ENCODE assay signal across 10 cellular contexts in the genomic region with DNA sequence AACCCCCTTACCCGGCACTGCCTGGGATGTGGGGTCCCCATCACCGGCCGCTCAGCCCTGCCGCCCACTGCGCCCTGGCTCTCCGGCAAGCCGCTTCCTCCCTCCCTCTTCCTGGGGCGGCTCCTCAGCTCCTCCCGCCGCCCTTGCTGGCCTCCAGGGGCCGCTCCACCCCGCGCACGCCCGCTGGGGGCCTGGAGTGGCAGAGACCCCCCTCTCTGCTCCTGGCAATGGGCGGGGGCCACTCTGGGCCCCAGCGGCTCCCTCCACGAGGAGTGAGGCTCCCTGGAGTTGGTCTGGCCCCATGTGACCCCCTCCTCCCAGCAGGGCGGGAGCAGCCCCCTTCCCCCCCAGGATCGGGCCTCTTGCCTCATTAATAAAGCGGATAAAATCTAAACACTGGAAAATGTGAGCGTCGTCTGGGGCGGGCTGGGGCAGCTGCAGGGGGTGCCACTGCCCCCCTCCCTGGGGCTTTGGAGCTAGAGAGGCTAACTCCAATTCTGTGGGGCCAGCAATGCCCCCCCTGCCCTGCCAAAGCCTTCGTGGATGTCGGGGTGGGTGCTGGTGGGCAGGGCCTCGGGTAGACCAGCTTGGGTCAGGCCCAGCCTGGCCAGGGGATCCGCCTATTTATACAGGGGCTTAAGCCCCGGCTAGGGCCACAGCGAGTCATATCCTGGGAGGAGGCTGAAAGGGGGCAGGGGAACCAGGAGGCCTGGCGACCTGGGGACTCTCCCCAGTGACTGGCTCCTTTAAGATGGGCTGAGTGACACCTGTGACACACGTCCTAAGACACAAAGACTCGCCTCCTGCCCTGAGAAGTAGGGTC. TPM values are rescaled to one million over a fixed set of nuclear protein-coding genes. Genes with fewer than 3 reads are reported as not detected.
DNase-seq lines count a peak whose midpoint lies in the region; ATAC-seq and TF ChIP-seq lines count a peak whose summit lies in the region.
"Had no signal": no experiment of that assay in that cellular context is flagged by ENCODE, and none has a peak within 500 bp of the region (broad histone marks: within the 10 kb centered on the region; RNA-seq: fewer than 3 reads in every experiment).

Gene PTGER1 (minus strand): TSS at position 104 of the 823 bp plus-strand sequence. CDS start 1,034 bp downstream, outside the sequence.

- no peak within 1 kb of the TSS for H3K27ac Mint-ChIP-seq in activated naive CD8-positive, alpha-beta T cell

- BruUV-seq in IMR-90 (replicated peaks; lab: Mats Ljungman, UMichigan): no TSS peak

- peak within 1 kb of the TSS; percentile 59 to 88; a peak in 3 of 4 replicates for H4K8ac ChIP-seq in IMR-90 (ENCODE audit: low read depth in 2 of 2, low read length in 2 of 2)

- H3K4me1 ChIP-seq in IMR-90 (ENCODE audit: control insufficient read depth, insufficient read depth, low read length): peaks cover 34% of the 10 kb centered on the region
- H3K4me1 ChIP-seq in left lung: peaks cover 34 to 60% of the 10 kb centered on the region in 2 donors
- peaks cover 6% of the 10 kb centered on the region for H3K4me1 ChIP-seq in testis

- peak within 1 kb of the TSS; percentile 10 for H2BK5ac ChIP-seq in IMR-90 (ENCODE audit: low read depth, low read length, poor library complexity, severe bottlenecking)

- no peaks in the 10 kb centered on the region for H3K36me3 Mint-ChIP-seq in activated naive CD8-positive, alpha-beta T cell

- H2AFZ ChIP-seq in IMR-90 (replicated peaks; ENCODE audit: low read length, poor library complexity): peak within 1 kb of the TSS; percentile 85

- H2AK5ac ChIP-seq in IMR-90 (ENCODE audit: low read depth, low read length): peak within 1 kb of the TSS; percentile 97

- H3K27me3 Mint-ChIP-seq in activated naive CD8-positive, alpha-beta T cell: peaks cover 5% of the 10 kb centered on the region

- peak within 1 kb of the TSS; percentile 50 for H3K4me2 ChIP-seq in IMR-90 (ENCODE audit: low read depth, low read length)

- peak within 1 kb of the TSS; percentile 3; the same call in 1 of the 2 replicates for H2BK20ac ChIP-seq in IMR-90 (ENCODE audit: low read depth, low read length)

- TF ChIP-seq RAD21 in IMR-90 (IDR thresholded peaks at IDR 0.05; ENCODE audit: low read length): 0 out of 2 replicates have a peak, but pooled peaks have one; percentile 11

- peak within 1 kb of the TSS; percentile 59 for H3K4me3 Mint-ChIP-seq in activated naive CD8-positive, alpha-beta T cell

- TF ChIP-seq POLR2A in IMR-90 (IDR thresholded peaks at IDR 0.05; ENCODE audit: low read depth, low read length) (no peak), testis (IDR thresholded peaks at IDR 0.05) (no peak)

- DNase-seq in Caki2 (ENCODE audit: low read depth) (peak; percentile 52), IMR-90 (peak; percentile 35), left lung (peak in 1 of 2 donors; percentile 74), testis (no peak), AML-193 (lab: John Stamatoyannopoulos, UW) (no peak)

- H3K27ac ChIP-seq in IMR-90 (ENCODE audit: insufficient read depth, low read length) (peak within 1 kb of the TSS; percentile 17), left lung (no peak within 1 kb of the TSS), testis (no peak within 1 kb of the TSS)

- H3K23ac ChIP-seq in IMR-90 (ENCODE audit: low read depth, low read length): peak within 1 kb of the TSS; percentile 87

- H3K56ac ChIP-seq in IMR-90 (ENCODE audit: extremely low read depth, insufficient read depth, low read length): no peak within 1 kb of the TSS; the same call in 1 of the 2 replicates

- TF ChIP-seq CTCF in IMR-90 (conservative IDR thresholded peaks at IDR 0.05; ENCODE audit: low read depth, low read length) (peak; percentile 45), left lung (IDR thresholded peaks at IDR 0.05) (peak; percentile 13 to 33), testis (IDR thresholded peaks at IDR 0.05) (peak in 1 of 3 experiments; percentile 12)

- POLR2A ChIA-PET in IMR-90 (lab: Charles Lee; ENCODE audit: unreplicated experiment): no interaction called here

- CTCF ChIA-PET in IMR-90 (lab: Yijun Ruan, JAX): interaction anchor here (0.8 kb wide), 1 partner anchor 39 kb away, joined by 3 read pairs; no protein-coding TSS in a partner anchor

- peak within 1 kb of the TSS; percentile 92 for H3K4ac ChIP-seq in IMR-90 (ENCODE audit: low read depth, low read length)

- peaks cover 0 to 27% of the 10 kb centered on the region in 2 experiments; a peak in 3 of 4 replicates for H3K79me1 ChIP-seq in IMR-90 (ENCODE audit: low read depth in 1 of 2, low read length in 2 of 2)

- in situ Hi-C loops in Caki2 (cut with HindIII; ENCODE audit: low pct_unique_long_range_greater_than_20kb, low sequenced_read_pairs): no loop called here
- in situ Hi-C loops in IMR-90 (cut with MboI; ENCODE audit: low sequenced_read_pairs): loop anchor here (10.0 kb wide), 1 partner anchor 591 kb away; no protein-coding TSS in a partner anchor

- peak within 1 kb of the TSS; percentile 79 for H3K14ac ChIP-seq in IMR-90 (replicated peaks; ENCODE audit: low read depth, low read length)

- H4K20me1 ChIP-seq in IMR-90 (ENCODE audit: insufficient read depth, low read length): peaks cover 18% of the 10 kb centered on the region

- H3K36me3 ChIP-seq in IMR-90 (ENCODE audit: control insufficient read depth, insufficient read depth, low read length): peaks cover 20% of the 10 kb centered on the region; the same call in 1 of the 2 replicates
- H3K36me3 ChIP-seq in left lung: peaks cover 0 to 45% of the 10 kb centered on the region in 2 donors
- H3K36me3 ChIP-seq in testis (ENCODE audit: low read depth, missing control alignments): no peaks in the 10 kb centered on the region

- peak; percentile 47 for ATAC-seq in IMR-90 (ENCODE audit: low read depth)
- ATAC-seq in left lung: peak; percentile 24
- no peak for ATAC-seq in GM19452 (IDR thresholded peaks at IDR 0.05; ENCODE audit: unreplicated experiment)
- no peak for ATAC-seq in HG03135 (IDR thresholded peaks at IDR 0.05; ENCODE audit: unreplicated experiment)

- H3K9me1 ChIP-seq in IMR-90 (ENCODE audit: insufficient read depth, low read length): 0 out of 2 replicates have a peak, but pooled peaks cover 6% of the 10 kb centered on the region

- peak within 1 kb of the TSS; percentile 48 for H2BK120ac ChIP-seq in IMR-90 (ENCODE audit: low read depth, low read length)

- peak within 1 kb of the TSS; percentile 92 for H4K91ac ChIP-seq in IMR-90 (ENCODE audit: insufficient read depth, low read depth, low read length)

- dilution Hi-C loops in IMR-90 (cut with HindIII; ENCODE audit: low sequenced_read_pairs, unreplicated experiment): no loop called here

- H3K4me3 ChIP-seq in IMR-90 (ENCODE audit: insufficient read depth, low read depth, low read length) (peak within 1 kb of the TSS; percentile 7; the same call in 1 of the 2 replicates), left lung (no peak within 1 kb of the TSS), testis (no peak within 1 kb of the TSS)

- H3K9me3 Mint-ChIP-seq in activated naive CD8-positive, alpha-beta T cell (ENCODE audit: low read depth): no peaks in the 10 kb centered on the region

- peak within 1 kb of the TSS; percentile 19; the same call in 1 of the 2 replicates for H3K9ac ChIP-seq in IMR-90 (ENCODE audit: low read depth, low read length)

- 15% methylated on average over 8 of the region's 33 CpGs; no CpG with 5 or more reads in 1 of the 2 experiments for WGBS in IMR-90 (ENCODE audit: extremely low coverage in 2 of 2, insufficient read length in 1 of 2), 2 experiments
- 36 to 43% methylated on average over 15 to 33 of the region's 33 CpGs for WGBS in testis, 2 donors

- no peaks in the 10 kb centered on the region for H3K27me3 ChIP-seq in IMR-90 (ENCODE audit: control insufficient read depth, insufficient read depth, low read length)
- peaks cover 3 to 39% of the 10 kb centered on the region in 2 donors for H3K27me3 ChIP-seq in left lung
- H3K27me3 ChIP-seq in testis: no peaks in the 10 kb centered on the region

- H3K9me3 ChIP-seq in IMR-90 (ENCODE audit: control insufficient read depth, insufficient read depth, low read length) (no peaks in the 10 kb centered on the region), left lung (no peaks in the 10 kb centered on the region), testis (no peaks in the 10 kb centered on the region)

- H2AK9ac ChIP-seq in IMR-90 (replicated peaks; ENCODE audit: low read depth, low read length, poor library complexity): peak within 1 kb of the TSS; percentile 95

- no peak within 1 kb of the TSS for H3K18ac ChIP-seq in IMR-90 (ENCODE audit: low read depth, low read length)

- peak within 1 kb of the TSS; percentile 15; the same call in 1 of the 2 replicates for H4K5ac ChIP-seq in IMR-90 (ENCODE audit: low read depth, low read length)

- H3K4me1 Mint-ChIP-seq in activated naive CD8-positive, alpha-beta T cell (ENCODE audit: low read depth): peaks cover 24% of the 10 kb centered on the region

- H2BK15ac ChIP-seq in IMR-90 (ENCODE audit: low read depth, low read length): 0 out of 3 replicates have a peak within 1 kb of the TSS, but pooled peaks have one; percentile 54

- intact Hi-C loops in IMR-90 (cut with micrococcal nuclease) (loop anchor here (5.0 kb wide), 1 partner anchor 338 kb away; the partner anchor contains the start of gene ASF1B), left lung (cut with DNase I) (no loop called here), testis (cut with DNase I; ENCODE audit: low total_unique reads) (loop anchor here (10.0 kb wide), 1 partner anchor 51 kb away; no protein-coding TSS in a partner anchor)

TF ChIP-seq in IMR-90, 13 proteins besides CTCF, POLR2A, EP300 and RAD21:
- TF ChIP-seq MAZ (IDR thresholded peaks at IDR 0.05; ENCODE audit: borderline replicate concordance, low read depth, low read length) (peak; percentile 56; the same call in 1 of the 2 replicates), BHLHE40 (IDR thresholded peaks at IDR 0.05; ENCODE audit: low read depth, low read length) (no peak)

RNA-seq across cellular contexts. Expression of gene PTGER1, which starts in this region (rescaled TPM):
- total RNA-seq in Caki2 (2014; rRNA removed; shearing (Covaris generic); ENCODE audit: low replicate concordance): 0.24 TPM in 1 of 2 replicates, not detected in the other
- total RNA-seq in IMR-90 (2012; rRNA removed) (0.28 and 0.54 TPM in 2 replicates), left lung (1 to 10 TPM in 1 of 2 donors, under 1 TPM in 1; 0.76 to 3.6 TPM), testis (1 to 10 TPM; 1.4 to 1.5 TPM)
- polyA plus RNA-seq in IMR-90 (2012; rRNA removed) (0.60 and 1.6 TPM in 2 replicates), testis (ENCODE audit: insufficient read depth, low read depth, low replicate concordance) (0.22 TPM)
- 0.90 and 2.7 TPM in 2 replicates for polyA plus RNA-seq in IMR-90 (2012; cell fraction: cytosol; rRNA removed)
- 0.52 and 2.4 TPM in 2 replicates for polyA plus RNA-seq in IMR-90 (2012; cell fraction: nucleus; rRNA removed; ENCODE audit: low replicate concordance)
- total RNA-seq: SK-MEL-5 had no signal
- polyA plus RNA-seq: neural cell had no signal

Comparison
In these comparisons a context has a peak if more than half of its experiments do, and no peak if none do; other contexts are left out.
1. Peak in DNase-seq in Caki2; RNA of the gene not detected or under 1 TPM.
2. ATAC-seq: peak in IMR-90 (single experiment) and left lung (single experiment); none in GM19452 (single experiment) and HG03135 (single experiment).
3. intact Hi-C loops: an anchor here in IMR-90 (5.0 kb wide) and testis (10.0 kb wide); none called in left lung.